Comparison of ENCODE assay signal across 8 cellular contexts in genomic region chr22:25564320-25564978, GRCh38. TPM values are rescaled to one million over a fixed set of nuclear protein-coding genes. Genes with fewer than 3 reads are reported as not detected.
DNase-seq lines count a peak whose midpoint lies in the region; ATAC-seq, FAIRE-seq and TF ChIP-seq lines count a peak whose summit lies in the region.

Gene GRK3 (plus strand): TSS chr22:25564675. CDS start chr22:25565041, 366 bp downstream.

- TF ChIP-seq POLR2A in GM12892 (IDR thresholded peaks at IDR 0.05; ENCODE audit: low read depth, low read length) = peak; percentile 72; the same call in 1 of the 2 replicates

- peak within 1 kb of the TSS; percentile 93 to 100 (median 98) for H3K27ac Mint-ChIP-seq in naive B cell

- H3K4me1 ChIP-seq in esophagus (ENCODE audit: control insufficient read depth in 2 of 2, insufficient read depth in 2 of 2, low read length in 1 of 2) = peaks cover 0 to 3% of the 10 kb centered on the region in 2 donors

- H3K36me3 ChIP-seq in esophagus (ENCODE audit: control insufficient read depth in 2 of 2, insufficient read depth in 2 of 2, low read length in 1 of 2) = no peaks in the 10 kb centered on the region

- H3K27ac ChIP-seq in esophagus (ENCODE audit: low read depth in 2 of 2, low read length in 1 of 2) = peak within 1 kb of the TSS; percentile 50 to 59

- no peaks in the 10 kb centered on the region for H3K9me3 ChIP-seq in esophagus (ENCODE audit: control insufficient read depth in 2 of 2, insufficient read depth in 1 of 2, low read depth in 1 of 2, low read length in 1 of 2)

- 1% methylated on average over 18 to 73 of the region's 73 CpGs for WGBS in esophagus, 2 donors

- H3K9me3 Mint-ChIP-seq in naive B cell = no peaks in the 10 kb centered on the region

- H3K36me3 Mint-ChIP-seq in naive B cell = peaks cover 0 to 8% of the 10 kb centered on the region in 2 donors

- peak; percentile 52 for ATAC-seq in HG02938 (IDR thresholded peaks at IDR 0.05; ENCODE audit: unreplicated experiment)
- peak; percentile 44 to 48 for ATAC-seq in naive B cell (ENCODE audit: low read depth in 2 of 2)

- peak within 1 kb of the TSS; percentile 94 to 100 (median 98) for H3K4me3 Mint-ChIP-seq in naive B cell

- no peaks in the 10 kb centered on the region for H3K27me3 Mint-ChIP-seq in naive B cell

- H3K4me1 Mint-ChIP-seq in naive B cell = peaks cover 64 to 88% (median 72%) of the 10 kb centered on the region in 3 donors

- peak; percentile 94 for FAIRE-seq in GM12892 (lab: Jason Lieb, UNC)

- DNase-seq in GM12892 (ENCODE audit: insufficient read length) (peak; percentile 58), NCI-H526 treated with DMSO at 0.1 percent for 48 hours (lab: John Stamatoyannopoulos, UW) (peak; percentile 22), activated T-cell treated with anti-CD3 and anti-CD28 coated beads for 1 hour (ENCODE audit: low read depth) (peak; percentile 44), naive B cell (peak; percentile 72), NCI-H187 (lab: John Stamatoyannopoulos, UW) (no peak)
- peak; percentile 30 for DNase-seq in stimulated activated naive CD4-positive, alpha-beta T cell treated with Interleukin-2 at 50 U/mL for 16 hours (lab: John Stamatoyannopoulos, UW)

- peak within 1 kb of the TSS; percentile 63 to 70 for H3K4me3 ChIP-seq in esophagus (ENCODE audit: low read depth in 1 of 2, low read length in 2 of 2)

- H3K27me3 ChIP-seq in esophagus (ENCODE audit: control insufficient read depth in 1 of 2, insufficient read depth in 2 of 2, low read length in 2 of 2) = peaks cover 0 to 3% of the 10 kb centered on the region in 2 donors

RNA-seq across cellular contexts. Expression of gene GRK3, which starts in this region (rescaled TPM):
- polyA plus RNA-seq in GM12892 (2012; ENCODE audit: missing spikeins) = 14.4 TPM
- under 1 TPM; 0.41 to 0.51 TPM for polyA plus RNA-seq in esophagus
- polyA plus RNA-seq in naive B cell (ENCODE audit: low read depth in 6 of 6) = 10 to 100 TPM in 5 of 6 donors, 1 to 10 TPM in 1; 5.9 to 18.8 (median 12.9) TPM

Comparison
In these comparisons a context has a peak if more than half of its experiments do, and no peak if none do; other contexts are left out.
1. RNA of gene GRK3 (polyA plus RNA-seq): 5.9 to 18.8 TPM in naive B cell; 0.41 to 0.51 TPM in esophagus; every median in the first group is over 4 times any median in the second.
2. DNase-seq: peak in GM12892 (single experiment), NCI-H526 treated with DMSO at 0.1 percent for 48 hours (single experiment), activated T-cell treated with anti-CD3 and anti-CD28 coated beads for 1 hour (single experiment), naive B cell (single experiment) and stimulated activated naive CD4-positive, alpha-beta T cell treated with Interleukin-2 at 50 U/mL for 16 hours (single experiment); none in NCI-H187 (0 of 2).